Comparison of ENCODE assay signal across 11 cellular contexts in genomic region chr5:13215370-13215769, GRCh38.
"Had no signal": no experiment of that assay in that cellular context is flagged by ENCODE, and none has a peak within 500 bp of the region (broad histone marks: within the 10 kb centered on the region; RNA-seq: fewer than 3 reads in every experiment).

No MANE protein-coding gene starts in this region.

- FAIRE-seq: H1, H54 had no signal

- H3K4me3 ChIP-seq: GM23248, GM23338, HAP-1 had no signal

- H3K9me3 Mint-ChIP-seq: GM23338, H9 had no signal

- H3K9me3 ChIP-seq: HAP-1 had no signal

- ATAC-seq: GM23338, HCT116 had no signal

- H3K9ac ChIP-seq: GM23248 had no signal

- H3K4me2 ChIP-seq: GM23338 had no signal

- H3K27ac Mint-ChIP-seq: GM23338, H9, HFFc6 had no signal

- DNase-seq: GM23248, GOT3, H7, H9, HCEC 1CT, HFFc6 had no signal

- H3K4me1 ChIP-seq: HAP-1 had no signal

- H3K4me3 Mint-ChIP-seq: GM23338, H9, HFFc6 had no signal

- H3K4me1 Mint-ChIP-seq: GM23338, H9 had no signal

- H3K36me3 ChIP-seq: HAP-1 had no signal

- H3K27ac ChIP-seq: GM23248 had no signal
